Comparison of ENCODE assay signal across 8 cellular contexts in the genomic region with DNA sequence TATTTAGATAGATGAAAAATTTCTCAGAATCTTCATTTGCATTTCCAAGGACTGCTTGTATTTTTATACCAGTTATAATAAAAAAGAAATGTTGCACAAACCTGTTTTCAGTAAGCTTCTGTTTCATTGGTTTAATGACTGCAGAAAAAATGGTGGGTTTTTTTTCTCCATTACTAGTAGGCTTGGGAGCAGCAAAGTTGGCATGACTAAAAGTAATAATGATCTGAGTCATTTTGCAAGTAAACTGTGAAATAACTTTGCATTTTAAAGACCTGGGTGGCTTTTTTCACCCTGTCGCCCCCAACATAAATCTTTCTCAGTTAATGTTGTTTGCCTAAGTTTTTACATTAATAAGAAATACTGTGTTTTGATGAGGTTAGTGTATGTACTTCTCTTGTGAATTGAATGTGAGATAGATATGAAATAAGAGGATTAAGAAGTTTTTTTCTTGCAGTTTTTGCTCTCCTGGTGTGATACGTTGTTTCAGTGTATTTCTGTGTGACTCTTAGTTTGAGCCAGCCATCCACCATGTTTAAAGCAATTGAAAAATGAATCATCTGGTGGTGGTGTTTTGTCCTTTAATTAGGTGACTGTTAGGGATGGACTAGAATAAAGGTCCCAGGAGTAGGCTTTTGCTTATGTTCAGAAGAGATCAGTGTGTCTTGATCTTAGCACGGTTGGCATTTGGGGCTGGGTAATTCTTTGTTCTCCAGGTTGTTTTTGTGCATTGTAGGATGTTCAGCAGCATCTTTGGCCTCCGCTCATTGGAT. TPM values are rescaled to one million over a fixed set of nuclear protein-coding genes. Genes with fewer than 3 reads are reported as not detected.
DNase-seq lines count a peak whose midpoint lies in the region; ATAC-seq and TF ChIP-seq lines count a peak whose summit lies in the region.

No MANE protein-coding gene starts in this region.

- ATAC-seq in SK-N-SH treated with all-trans-retinoic acid at 6 μM for 48 hours: no peak
- peak; percentile 67 for ATAC-seq in stimulated activated naive CD8-positive, alpha-beta T cell treated with anti-CD3 and anti-CD28 coated beads, Interleukin-15, Interleukin-2, amounts not matched to agents 100 U/mL and 50 U/mL, for 24 hours
- ATAC-seq in GM18498 (IDR thresholded peaks at IDR 0.05; ENCODE audit: unreplicated experiment): no peak

- DNase-seq in Daoy (ENCODE audit: low read depth): peak; percentile 27
- peak; percentile 62 for DNase-seq in HCEC 1CT
- peak; percentile 19 for DNase-seq in hepatic stellate cell (ENCODE audit: low spot score)
- DNase-seq in stimulated activated naive CD8-positive, alpha-beta T cell treated with anti-CD3 and anti-CD28 coated beads, Interleukin-15, Interleukin-2, amounts not matched to agents 100 U/mL and 50 U/mL, for 24 hours: no peak
- DNase-seq in ecto neural progenitor cell (ENCODE audit: low spot score): no peak
- DNase-seq in NCI-H1930 (lab: John Stamatoyannopoulos, UW): no peak

TF ChIP-seq in SK-N-SH treated with all-trans-retinoic acid at 6 μM for 48 hours, 23 proteins besides CTCF, POLR2A, EP300 and RAD21:
- 0 out of 2 replicates have a peak, but pooled peaks have one; percentile 52 for TF ChIP-seq ZC3H10 (CRISPR knock-in tag; IDR thresholded peaks at IDR 0.05)
- no peak for TF ChIP-seq ZFP30 (CRISPR knock-in tag; IDR thresholded peaks at IDR 0.05)
- TF ChIP-seq CSDC2 (CRISPR knock-in tag; IDR thresholded peaks at IDR 0.05): 0 out of 2 replicates have a peak, but pooled peaks have one; percentile 27
- no peak for TF ChIP-seq ZNF565 (CRISPR knock-in tag; conservative IDR thresholded peaks at IDR 0.05; ENCODE audit: low read depth)
- TF ChIP-seq, protein P1, sequence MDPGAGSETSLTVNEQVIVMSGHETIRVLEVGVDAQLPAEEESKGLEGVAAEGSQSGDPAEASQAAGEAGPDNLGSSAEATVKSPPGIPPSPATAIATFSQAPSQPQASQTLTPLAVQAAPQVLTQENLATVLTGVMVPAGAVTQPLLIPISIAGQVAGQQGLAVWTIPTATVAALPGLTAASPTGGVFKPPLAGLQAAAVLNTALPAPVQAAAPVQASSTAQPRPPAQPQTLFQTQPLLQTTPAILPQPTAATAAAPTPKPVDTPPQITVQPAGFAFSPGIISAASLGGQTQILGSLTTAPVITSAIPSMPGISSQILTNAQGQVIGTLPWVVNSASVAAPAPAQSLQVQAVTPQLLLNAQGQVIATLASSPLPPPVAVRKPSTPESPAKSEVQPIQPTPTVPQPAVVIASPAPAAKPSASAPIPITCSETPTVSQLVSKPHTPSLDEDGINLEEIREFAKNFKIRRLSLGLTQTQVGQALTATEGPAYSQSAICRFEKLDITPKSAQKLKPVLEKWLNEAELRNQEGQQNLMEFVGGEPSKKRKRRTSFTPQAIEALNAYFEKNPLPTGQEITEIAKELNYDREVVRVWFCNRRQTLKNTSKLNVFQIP (CRISPR knock-in tag; IDR thresholded peaks at IDR 0.05; ENCODE audit: borderline replicate concordance, low read depth): 0 out of 2 replicates have a peak, but pooled peaks have one; percentile 28
- TF ChIP-seq ZFP3 (CRISPR knock-in tag; IDR thresholded peaks at IDR 0.05): peak; percentile 74; the same call in 1 of the 2 replicates

RNA-seq across cellular contexts. Expression of a gene that starts 1.8 kb away (rescaled TPM):
- 25.7 and 33.6 TPM in 2 replicates for total RNA-seq in Daoy (2014; rRNA removed; shearing (Covaris generic))

Comparison
In these comparisons a context has a peak if more than half of its experiments do, and no peak if none do; other contexts are left out.
1. DNase-seq: peak in Daoy (single experiment), HCEC 1CT (single experiment) and hepatic stellate cell (single experiment); none in stimulated activated naive CD8-positive, alpha-beta T cell treated with anti-CD3 and anti-CD28 coated beads, Interleukin-15, Interleukin-2, amounts not matched to agents 100 U/mL and 50 U/mL, for 24 hours (single experiment), ecto neural progenitor cell (single experiment) and NCI-H1930 (0 of 2).